1 cellular context compared by ENCODE assay signal in genomic region chr1:181128592-181129497, GRCh38.
TF ChIP-seq lines count a peak whose summit lies in the region.

No MANE protein-coding gene starts in this region.

TF ChIP-seq in GM12878, 131 proteins besides CTCF, POLR2A, EP300 and RAD21 (continued from another document and continues in another):
- TF ChIP-seq ZNF687 (IDR thresholded peaks at IDR 0.05), result peak; percentile 76
- 0 out of 2 replicates have a peak, but pooled peaks have one; percentile 36 for TF ChIP-seq TCF3 (IDR thresholded peaks at IDR 0.05; ENCODE audit: borderline replicate concordance, insufficient read depth, low read depth, low read length)
- TF ChIP-seq MXI1 (IDR thresholded peaks at IDR 0.05; ENCODE audit: low read depth, low read length), result 0 out of 2 replicates have a peak, but pooled peaks have one; percentile 26
- TF ChIP-seq HDGF (IDR thresholded peaks at IDR 0.05), result peak; percentile 97
- no peak for TF ChIP-seq STAT3 (IDR thresholded peaks at IDR 0.05; ENCODE audit: low read depth, low read length)
- TF ChIP-seq MEF2B (IDR thresholded peaks at IDR 0.05; ENCODE audit: partially characterized antibody, poor library complexity, severe bottlenecking), result peak; percentile 53
- TF ChIP-seq NKRF (conservative IDR thresholded peaks at IDR 0.05), result no peak
- TF ChIP-seq HSF1 (IDR thresholded peaks at IDR 0.05; ENCODE audit: low read depth, low read length), result no peak
- TF ChIP-seq PRDM15 (CRISPR knock-in tag; IDR thresholded peaks at IDR 0.05), result no peak
- no peak for TF ChIP-seq CEBPZ (IDR thresholded peaks at IDR 0.05; ENCODE audit: low read depth, low read length)
- 0 out of 2 replicates have a peak, but pooled peaks have one; percentile 53 for TF ChIP-seq BMI1 (IDR thresholded peaks at IDR 0.05; ENCODE audit: borderline replicate concordance)
- TF ChIP-seq EGR1 (IDR thresholded peaks at IDR 0.05; ENCODE audit: borderline replicate concordance in 1 of 2, low read depth in 2 of 2, low read length in 2 of 2), result peak in 1 of 2 experiments; percentile 69; a peak in 1 of 3 replicates
- TF ChIP-seq NR2C1 (IDR thresholded peaks at IDR 0.05), result peak; percentile 80
- TF ChIP-seq FOXM1 (IDR thresholded peaks at IDR 0.05; ENCODE audit: low read depth, low read length), result no peak
- TF ChIP-seq HDAC6 (IDR thresholded peaks at IDR 0.05; ENCODE audit: unreplicated experiment), result no peak
- TF ChIP-seq CHD4 (IDR thresholded peaks at IDR 0.05), result 0 out of 2 replicates have a peak, but pooled peaks have one; percentile 37
- no peak for TF ChIP-seq ELK1 (IDR thresholded peaks at IDR 0.05; ENCODE audit: low read depth, low read length)
- TF ChIP-seq CHD2 (IDR thresholded peaks at IDR 0.05; ENCODE audit: borderline replicate concordance, low read depth, low read length), result no peak
- TF ChIP-seq SP1 (IDR thresholded peaks at IDR 0.05; ENCODE audit: low read depth, low read length), result peak; percentile 77
- no peak for TF ChIP-seq E4F1 (IDR thresholded peaks at IDR 0.05; ENCODE audit: borderline replicate concordance, partially characterized antibody)
- TF ChIP-seq ZNF592 (IDR thresholded peaks at IDR 0.05), result no peak
- no peak for TF ChIP-seq TARDBP (IDR thresholded peaks at IDR 0.05; ENCODE audit: borderline replicate concordance)
- 0 out of 2 replicates have a peak, but pooled peaks have one; percentile 54 for TF ChIP-seq MEF2A (IDR thresholded peaks at IDR 0.05; ENCODE audit: insufficient read depth, low read depth, low read length)
- TF ChIP-seq RELB (IDR thresholded peaks at IDR 0.05; ENCODE audit: low read depth), result peak; percentile 85
- no peak for TF ChIP-seq ZNF274 (IDR thresholded peaks at IDR 0.05; ENCODE audit: insufficient read depth, insufficient read length)
